Comparison of ENCODE assay signal across 9 cellular contexts in the genomic region with DNA sequence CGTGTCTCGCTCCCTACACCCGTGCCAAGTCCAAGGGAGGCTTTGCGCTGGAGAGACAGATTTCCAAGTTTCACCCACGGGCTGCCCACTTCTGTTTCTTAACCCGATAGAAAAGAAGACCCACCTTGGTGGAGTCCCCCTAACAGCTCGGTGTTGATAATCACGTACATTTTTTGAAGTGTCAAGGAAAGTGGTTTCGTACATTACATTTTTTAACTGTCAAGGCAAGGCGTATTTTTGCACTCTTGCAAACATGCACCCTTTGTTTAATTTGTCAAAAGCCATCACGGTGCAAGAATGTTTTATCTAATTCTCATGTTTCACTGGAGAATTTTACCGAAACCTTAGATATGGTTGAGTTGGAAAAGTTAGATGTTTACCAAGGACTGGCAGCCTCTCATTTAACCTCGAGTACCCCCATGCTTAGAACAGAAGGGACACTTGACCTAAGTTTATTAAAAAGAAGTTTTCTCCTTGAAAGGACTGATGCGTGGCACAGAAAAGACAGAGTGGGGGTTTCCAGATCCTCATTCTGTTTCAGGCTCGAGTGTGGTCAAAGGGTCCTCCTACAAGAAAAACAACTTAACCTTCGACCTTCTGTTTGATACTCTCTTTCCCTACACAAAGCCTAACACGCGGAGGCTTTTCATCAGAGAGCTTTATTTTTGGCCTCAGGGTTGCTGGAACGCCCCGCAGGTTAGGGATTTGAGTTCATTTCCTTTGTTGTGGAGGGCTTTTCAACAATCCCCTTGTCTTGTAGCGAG. TPM values are rescaled to one million over a fixed set of nuclear protein-coding genes. Genes with fewer than 3 reads are reported as not detected.
DNase-seq lines count a peak whose midpoint lies in the region; TF ChIP-seq lines count a peak whose summit lies in the region.
"Had no signal": no experiment of that assay in that cellular context is flagged by ENCODE, and none has a peak within 500 bp of the region (broad histone marks: within the 10 kb centered on the region; RNA-seq: fewer than 3 reads in every experiment).

No MANE protein-coding gene starts in this region.

- H3K79me2 ChIP-seq in GM23248 (ENCODE audit: insufficient read depth) = no peaks in the 10 kb centered on the region

- peak overlapping the region; percentile 62 for H2AFZ ChIP-seq in GM23248

- in situ Hi-C loops in GM23248 (cut with MboI) = no loop called here

- peaks cover 50% of the 10 kb centered on the region for H3K4me1 ChIP-seq in GM23248 (ENCODE audit: insufficient read depth)
- H3K4me1 ChIP-seq in SJCRH30 = peaks cover 30% of the 10 kb centered on the region

- TF ChIP-seq CTCF in fibroblast of the aortic adventitia (IDR thresholded peaks at IDR 0.05; ENCODE audit: insufficient read depth, low read length) = no peak

- DNase-seq in GM23248 (peak; percentile 14), SJCRH30 (peak in 1 of 2 experiments; percentile 37), fibroblast of the aortic adventitia (ENCODE audit: low read depth) (peak; percentile 56), retina (peak; percentile 65), H4 (ENCODE audit: low spot score) (no peak), HuH-7 (ENCODE audit: low spot score) (no peak), RKO (ENCODE audit: low spot score) (no peak), NCI-H146 treated with DMSO at 0.1 percent for 48 hours (lab: John Stamatoyannopoulos, UW; ENCODE audit: unreplicated experiment) (no peak)

- peaks cover 40% of the 10 kb centered on the region for H3F3A ChIP-seq in GM23248 (ENCODE audit: insufficient read depth)

- H3K9me2 ChIP-seq in GM23248 (ENCODE audit: insufficient read depth) = no peaks in the 10 kb centered on the region

- H3K36me3 ChIP-seq in GM23248 (ENCODE audit: low read depth) (no peaks in the 10 kb centered on the region), SJCRH30 (no peaks in the 10 kb centered on the region)

- 21% methylated on average over 21 of the region's 21 CpGs for WGBS in GM23248 (ENCODE audit: low coverage in 1 of 2, low lambda C conversion rate in 2 of 2, missing lambda C conversion rate in 2 of 2), 2 experiments

- H3K27ac ChIP-seq in GM23248 = no peak overlapping the region
- peak overlapping the region; percentile 33 for H3K27ac ChIP-seq in SJCRH30

- no peaks in the 10 kb centered on the region for H3K27me3 ChIP-seq in GM23248 (replicated peaks; ENCODE audit: insufficient read depth)
- no peaks in the 10 kb centered on the region for H3K27me3 ChIP-seq in SJCRH30

- peak overlapping the region; percentile 76 for H3K4me3 ChIP-seq in GM23248
- peak overlapping the region; percentile 61 for H3K4me3 ChIP-seq in SJCRH30
- peak overlapping the region; percentile 77 for H3K4me3 ChIP-seq in fibroblast of the aortic adventitia (ENCODE audit: low read depth, low read length)

- no peaks in the 10 kb centered on the region for H4K20me1 ChIP-seq in GM23248 (ENCODE audit: insufficient read depth)

- H3K9ac ChIP-seq in GM23248 = peak overlapping the region; percentile 69

- H3K9me3 ChIP-seq in GM23248 (ENCODE audit: low read depth) (no peaks in the 10 kb centered on the region), SJCRH30 (replicated peaks) (no peaks in the 10 kb centered on the region)

- peak overlapping the region; percentile 94 for H3K4me2 ChIP-seq in GM23248 (ENCODE audit: unreplicated experiment)

RNA-seq across cellular contexts. Expression of gene GXYLT2, which starts 0.9 kb away (rescaled TPM):
- 10.0 and 13.2 TPM in 2 replicates for total RNA-seq in GM23248 (2014; rRNA removed; shearing (Covaris generic))
- polyA plus RNA-seq in GM23248 (2016; fragmentation: Nextera tagmentation; extraction: Ambion mirVana) = 1.2 TPM in 2 replicates
- total RNA-seq in SJCRH30 (2014; rRNA removed; shearing (Covaris generic)) = 7.0 and 7.2 TPM in 2 replicates
- total RNA-seq in fibroblast of the aortic adventitia (ENCODE audit: low replicate concordance) = 47.8 and 59.7 TPM in 2 replicates
- total RNA-seq in H4 (2014; rRNA removed; shearing (Covaris generic)) = 14.2 and 16.9 TPM in 2 replicates
- total RNA-seq: T-helper 2 cell treated with Interferon-gamma antibody and Interleukin-4, amounts not matched to agents 100 ng/mL and 5 ng/mL, for 36 hours had no signal

RNA-seq across cellular contexts. Expression of gene SHQ1, which starts 40.5 kb away (rescaled TPM):
- 23.3 and 23.6 TPM in 2 replicates for total RNA-seq in GM23248 (2014; rRNA removed; shearing (Covaris generic))
- 20.4 and 24.0 TPM in 2 replicates for polyA plus RNA-seq in GM23248 (2016; fragmentation: Nextera tagmentation; extraction: Ambion mirVana)
- 14.0 and 14.1 TPM in 2 replicates for total RNA-seq in SJCRH30 (2014; rRNA removed; shearing (Covaris generic))
- 21.5 and 39.2 TPM in 2 replicates for total RNA-seq in fibroblast of the aortic adventitia (ENCODE audit: low replicate concordance)
- 19.5 and 22.3 TPM in 2 replicates for total RNA-seq in H4 (2014; rRNA removed; shearing (Covaris generic))

Comparison
In these comparisons a context has a peak if more than half of its experiments do, and no peak if none do; other contexts are left out.
1. DNase-seq: peak in GM23248 (single experiment), fibroblast of the aortic adventitia (single experiment) and retina (single experiment); none in H4 (single experiment), HuH-7 (single experiment), RKO (single experiment) and NCI-H146 treated with DMSO at 0.1 percent for 48 hours (single experiment).
2. Peak in every context shown above with its lines, with median percentiles within 50 percentile points of each other: H3K4me3 ChIP-seq.